Comparison of ENCODE assay signal across 24 cellular contexts in the genomic region with DNA sequence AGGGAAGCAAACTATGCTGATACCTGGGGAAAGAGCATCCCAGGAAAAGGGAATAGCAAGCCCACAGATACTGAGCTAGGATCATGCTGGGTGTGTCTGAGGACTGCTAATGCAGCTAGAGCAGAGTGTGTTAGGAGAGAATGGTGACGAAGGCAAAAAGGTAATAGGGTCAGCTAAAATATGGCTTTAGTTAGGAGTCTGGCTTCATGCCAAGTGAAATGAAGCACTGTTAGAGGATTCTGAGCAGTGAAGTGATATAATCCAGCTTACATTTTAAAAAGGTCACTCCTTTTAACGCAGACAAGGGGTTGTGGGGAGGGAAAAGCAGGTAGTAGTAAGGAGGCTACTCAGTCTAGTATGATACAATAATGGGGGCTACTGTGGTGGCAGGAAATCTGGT.
"Had no signal": no experiment of that assay in that cellular context is flagged by ENCODE, and none has a peak within 500 bp of the region (broad histone marks: within the 10 kb centered on the region; RNA-seq: fewer than 3 reads in every experiment).

No MANE protein-coding gene starts in this region.

- H3K27me3 Mint-ChIP-seq: activated CD4-positive, alpha-beta memory T cell treated with anti-CD3 and anti-CD28 coated beads, Interleukin-2, amount 10 ng/mL, durations not matched to agents 7 days and 5 days; activated CD4-positive, alpha-beta T cell treated with anti-CD3 and anti-CD28 coated beads, Interleukin-2, amount 10 ng/mL, durations not matched to agents 24 days and 14 days; activated naive CD4-positive, alpha-beta T cell treated with anti-CD3 and anti-CD28 coated beads, Interleukin-2, amount 10 ng/mL, durations not matched to agents 7 days and 5 days; activated naive CD8-positive, alpha-beta T cell treated with anti-CD3 and anti-CD28 coated beads, Interleukin-2, amount 50 U/mL, for 24 hours; naive B cell; stimulated activated naive B cell treated with anti-CD40 and anti-IgM and Interleukin-4, amounts not matched to agents 10 μg/mL and 1 μg/mL and 100 μg/mL, for 72 hours had no signal

- H3K9me3 Mint-ChIP-seq: activated CD4-positive, alpha-beta memory T cell treated with anti-CD3 and anti-CD28 coated beads, Interleukin-2, amount 10 ng/mL, durations not matched to agents 7 days and 5 days; activated CD4-positive, alpha-beta T cell treated with anti-CD3 and anti-CD28 coated beads, Interleukin-2, amount 10 ng/mL, durations not matched to agents 24 days and 14 days; activated naive CD4-positive, alpha-beta T cell treated with anti-CD3 and anti-CD28 coated beads, Interleukin-2, amount 10 ng/mL, durations not matched to agents 7 days and 5 days; activated naive CD8-positive, alpha-beta T cell treated with anti-CD3 and anti-CD28 coated beads, Interleukin-2, amount 50 U/mL, for 24 hours; naive B cell; neural progenitor cell; stimulated activated naive B cell treated with anti-CD40 and anti-IgM and Interleukin-4, amounts not matched to agents 10 μg/mL and 1 μg/mL and 100 μg/mL, for 72 hours; T-helper 2 cell treated with Interferon-gamma antibody and Interleukin-4, amounts not matched to agents 5 μg/mL and 100 μg/mL, for 36 hours had no signal

- H3K4me3 Mint-ChIP-seq: activated CD4-positive, alpha-beta memory T cell treated with anti-CD3 and anti-CD28 coated beads, Interleukin-2, amount 10 ng/mL, durations not matched to agents 7 days and 5 days; activated CD4-positive, alpha-beta T cell treated with anti-CD3 and anti-CD28 coated beads, Interleukin-2, amount 10 ng/mL, durations not matched to agents 24 days and 14 days; activated naive CD4-positive, alpha-beta T cell treated with anti-CD3 and anti-CD28 coated beads, Interleukin-2, amount 10 ng/mL, durations not matched to agents 7 days and 5 days; activated naive CD8-positive, alpha-beta T cell treated with anti-CD3 and anti-CD28 coated beads, Interleukin-2, amount 50 U/mL, for 24 hours; naive B cell; neural progenitor cell; stimulated activated naive B cell treated with anti-CD40 and anti-IgM and Interleukin-4, amounts not matched to agents 10 μg/mL and 1 μg/mL and 100 μg/mL, for 72 hours; T-helper 2 cell treated with Interferon-gamma antibody and Interleukin-4, amounts not matched to agents 5 μg/mL and 100 μg/mL, for 36 hours had no signal

- ATAC-seq: activated CD4-positive, CD25-positive, alpha-beta regulatory T cell treated with anti-CD3 and anti-CD28 coated beads, Interleukin-2, amount 50 U/mL, for 24 hours; activated naive CD8-positive, alpha-beta T cell treated with anti-CD3 and anti-CD28 coated beads, Interleukin-2, amount 50 U/mL, for 24 hours; lower lobe of right lung; stimulated activated naive B cell treated with anti-CD40 and anti-IgM and Interleukin-4, amounts not matched to agents 10 μg/mL and 1 μg/mL and 100 μg/mL, for 72 hours had no signal

- H3K27me3 ChIP-seq: ascending aorta, neural progenitor cell, vagina had no signal

- FAIRE-seq: colon, kidney had no signal

- H3K27ac ChIP-seq: ascending aorta, lower lobe of right lung, neural progenitor cell, vagina, VCaP had no signal

- H3K4me1 ChIP-seq: ascending aorta, lower lobe of right lung, neural progenitor cell had no signal

- DNase-seq: activated CD4-positive, alpha-beta memory T cell treated with anti-CD3 and anti-CD28 coated beads, Interleukin-2, amount 10 ng/mL, durations not matched to agents 7 days and 5 days; activated CD4-positive, alpha-beta T cell treated with anti-CD3 and anti-CD28 coated beads, Interleukin-2, amount 10 ng/mL, durations not matched to agents 24 days and 14 days; activated effector memory CD4-positive, alpha-beta T cell treated with anti-CD3 and anti-CD28 coated beads, Interleukin-2, amount 50 U/mL, for 16 hours; activated naive CD4-positive, alpha-beta T cell treated with anti-CD3 and anti-CD28 coated beads, Interleukin-2, amount 10 ng/mL, durations not matched to agents 7 days and 5 days; activated naive CD8-positive, alpha-beta T cell treated with anti-CD3 and anti-CD28 coated beads, Interleukin-2, amount 50 U/mL, for 24 hours; central memory CD4-positive, alpha-beta T cell; effector memory CD4-positive, alpha-beta T cell; kidney; lower lobe of right lung; mesendoderm; naive B cell; posterior cingulate gyrus; retina; stimulated activated CD4-positive, alpha-beta T cell treated with anti-CD3 and anti-CD28 coated beads, Interleukin-2, amount 100 ng/mL, for 48 hours; stimulated activated CD8-positive, alpha-beta memory T cell treated with anti-CD3 and anti-CD28 coated beads, Interleukin-4, amount 100 ng/mL, for 48 hours; stimulated activated naive B cell treated with anti-CD40 and anti-IgM and Interleukin-4, amounts not matched to agents 10 μg/mL and 1 μg/mL and 100 μg/mL, for 72 hours; trophoblast cell had no signal

- H3K27ac Mint-ChIP-seq: activated CD4-positive, alpha-beta memory T cell treated with anti-CD3 and anti-CD28 coated beads, Interleukin-2, amount 10 ng/mL, durations not matched to agents 7 days and 5 days; activated CD4-positive, alpha-beta T cell treated with anti-CD3 and anti-CD28 coated beads, Interleukin-2, amount 10 ng/mL, durations not matched to agents 24 days and 14 days; activated naive CD4-positive, alpha-beta T cell treated with anti-CD3 and anti-CD28 coated beads, Interleukin-2, amount 10 ng/mL, durations not matched to agents 7 days and 5 days; activated naive CD8-positive, alpha-beta T cell treated with anti-CD3 and anti-CD28 coated beads, Interleukin-2, amount 50 U/mL, for 24 hours; neural progenitor cell; stimulated activated naive B cell treated with anti-CD40 and anti-IgM and Interleukin-4, amounts not matched to agents 10 μg/mL and 1 μg/mL and 100 μg/mL, for 72 hours; T-helper 2 cell treated with Interferon-gamma antibody and Interleukin-4, amounts not matched to agents 5 μg/mL and 100 μg/mL, for 36 hours had no signal

- H3K9me3 ChIP-seq: ascending aorta, lower lobe of right lung, vagina had no signal

- H3K4me3 ChIP-seq: ascending aorta, lower lobe of right lung, neural progenitor cell, vagina had no signal

- H3K4me1 Mint-ChIP-seq: activated CD4-positive, alpha-beta memory T cell treated with anti-CD3 and anti-CD28 coated beads, Interleukin-2, amount 10 ng/mL, durations not matched to agents 7 days and 5 days; activated naive CD4-positive, alpha-beta T cell treated with anti-CD3 and anti-CD28 coated beads, Interleukin-2, amount 10 ng/mL, durations not matched to agents 7 days and 5 days; neural progenitor cell had no signal
